8 cellular contexts compared by ENCODE assay signal in the genomic region with DNA sequence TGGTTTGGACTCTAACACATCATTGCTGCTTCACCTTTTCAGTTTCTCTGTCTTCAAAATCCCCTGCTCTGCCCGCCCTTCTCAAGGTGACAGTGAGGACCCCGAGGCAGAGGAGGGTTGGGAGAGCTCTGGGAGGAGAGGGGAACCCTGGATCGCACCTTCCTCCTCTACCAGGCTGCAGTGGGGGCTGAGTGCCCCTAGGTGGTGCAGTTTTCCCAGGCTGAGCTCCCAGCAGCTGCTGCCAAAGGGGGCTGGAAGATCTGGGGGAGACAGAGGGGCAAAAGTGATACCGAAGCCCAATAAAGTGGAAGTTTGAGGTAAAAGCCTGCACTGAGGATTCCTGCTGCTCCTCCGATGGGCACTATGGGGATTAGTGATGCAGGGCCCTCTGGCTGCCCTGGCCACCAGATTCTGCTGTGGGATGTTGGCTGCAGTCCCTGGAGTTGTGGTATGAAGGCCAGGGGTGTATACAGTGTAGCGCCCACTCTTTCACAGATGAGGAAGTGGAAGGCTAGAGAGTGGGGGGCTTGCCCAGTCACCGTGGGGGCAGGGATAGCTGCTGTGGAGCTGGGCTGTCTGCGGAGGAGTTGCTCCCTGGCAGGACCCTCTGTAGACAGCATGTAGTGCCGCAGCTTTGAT. TPM values are rescaled to one million over a fixed set of nuclear protein-coding genes. Genes with fewer than 3 reads are reported as not detected.
DNase-seq lines count a peak whose midpoint lies in the region; ATAC-seq and TF ChIP-seq lines count a peak whose summit lies in the region.

No MANE protein-coding gene starts in this region.

- TF ChIP-seq EP300 in stomach (IDR thresholded peaks at IDR 0.05) = no peak

- H3K9me3 ChIP-seq in GM23248 (ENCODE audit: low read depth) = no peaks in the 10 kb centered on the region
- no peaks in the 10 kb centered on the region for H3K9me3 ChIP-seq in Panc1 (ENCODE audit: control insufficient read depth, insufficient read depth, low read depth, low read length)
- no peaks in the 10 kb centered on the region for H3K9me3 ChIP-seq in left lung
- H3K9me3 ChIP-seq in stomach = no peaks in the 10 kb centered on the region

- no peak overlapping the region for H3K9ac ChIP-seq in GM23248

- no peaks in the 10 kb centered on the region for H3K9me2 ChIP-seq in GM23248 (ENCODE audit: insufficient read depth)

- H3K9me3 Mint-ChIP-seq in MCF 10A (ENCODE audit: unreplicated experiment) = no peaks in the 10 kb centered on the region

- ATAC-seq in Panc1 = peak; percentile 84
- ATAC-seq in left lung = peak; percentile 71
- no peak for ATAC-seq in HG03469 (IDR thresholded peaks at IDR 0.05; ENCODE audit: unreplicated experiment)

- peak; percentile 95 for TF ChIP-seq CTCF in BJ (IDR thresholded peaks at IDR 0.05; ENCODE audit: insufficient read depth, low read depth, low read length)
- peak; percentile 95 for TF ChIP-seq CTCF in Panc1 (IDR thresholded peaks at IDR 0.05)
- TF ChIP-seq CTCF in MCF 10A (IDR thresholded peaks at IDR 0.05; ENCODE audit: unreplicated experiment) = peak; percentile 87
- TF ChIP-seq CTCF in left lung (IDR thresholded peaks at IDR 0.05) = peak; percentile 55 to 68
- peak in 5 of 7 experiments; percentile 14 to 76 (median 69) for TF ChIP-seq CTCF in stomach (IDR thresholded peaks at IDR 0.05)

- DNase-seq in BJ (ENCODE audit: low read depth) (no peak), GM23248 (peak; percentile 59), Panc1 (ENCODE audit: low read depth, low spot score) (no peak), MCF 10A (ENCODE audit: unreplicated experiment) (peak; percentile 31), left lung (no peak), stomach (peak; percentile 34), globus pallidus (ENCODE audit: low spot score) (no peak)

- no peaks in the 10 kb centered on the region for H3F3A ChIP-seq in GM23248 (ENCODE audit: insufficient read depth)

- TF ChIP-seq POLR2A in stomach (IDR thresholded peaks at IDR 0.05) = no peak

- no peak overlapping the region for H3K27ac ChIP-seq in GM23248
- H3K27ac ChIP-seq in Panc1 (ENCODE audit: low read length) = no peak overlapping the region
- H3K27ac ChIP-seq in left lung = no peak overlapping the region
- H3K27ac ChIP-seq in stomach = no peak overlapping the region

- no peak overlapping the region for H3K4me3 Mint-ChIP-seq in MCF 10A (ENCODE audit: unreplicated experiment)

- no peak overlapping the region for H3K4me2 ChIP-seq in GM23248 (ENCODE audit: unreplicated experiment)

- intact Hi-C loops in Panc1 (cut with micrococcal nuclease; ENCODE audit: unreplicated experiment) (loop anchor here (5.0 kb wide), 2 partner anchors 135 to 150 kb away; no protein-coding TSS in a partner anchor), MCF 10A (cut with micrococcal nuclease) (loop anchor here (1.0 to 5.0 kb wide), 3 partner anchors 135 to 235 kb away; no protein-coding TSS in a partner anchor), left lung (cut with DNase I) (loop anchor here (5.0 to 10.0 kb wide), 2 partner anchors 132 to 150 kb away; no protein-coding TSS in a partner anchor), stomach (cut with DNase I; ENCODE audit: low total_unique reads) (no loop called here)

- H3K79me2 ChIP-seq in GM23248 (ENCODE audit: insufficient read depth) = no peaks in the 10 kb centered on the region

- CTCF ChIA-PET in BJ (lab: Yijun Ruan, JAX) (interaction anchor here (0.7 to 5.9 kb wide), 44 partner anchors 10 to 261 kb away, joined by 3 to 84 read pairs (median 5); no protein-coding TSS in a partner anchor), Panc1 (lab: Charles Lee) (interaction anchor here (0.5 to 2.2 kb wide), 8 partner anchors 12 to 150 kb away, joined by 3 to 9 read pairs (median 4); no protein-coding TSS in a partner anchor), MCF 10A (lab: Yijun Ruan, JAX) (interaction anchor here (0.5 to 10.7 kb wide), 54 partner anchors 8 to 1658 kb away, joined by 3 to 149 read pairs (median 4); a partner anchor contains a TSS)

- H4K20me1 ChIP-seq in GM23248 (ENCODE audit: insufficient read depth) = no peaks in the 10 kb centered on the region

- BruUV-seq in Panc1 (replicated peaks; lab: Mats Ljungman, UMichigan) (no TSS peak), MCF 10A (replicated peaks; lab: Mats Ljungman, UMichigan) (no TSS peak)

- no peak overlapping the region for H3K4me3 ChIP-seq in BJ (ENCODE audit: low read depth, low read length)
- H3K4me3 ChIP-seq in GM23248 = no peak overlapping the region
- H3K4me3 ChIP-seq in Panc1 (ENCODE audit: low read depth in 2 of 2, low read length in 2 of 2) = no peak overlapping the region
- no peak overlapping the region for H3K4me3 ChIP-seq in left lung
- H3K4me3 ChIP-seq in stomach = no peak overlapping the region

- 23 to 28% methylated on average over 9 of the region's 9 CpGs for WGBS in GM23248 (ENCODE audit: low coverage in 1 of 2, low lambda C conversion rate in 2 of 2, missing lambda C conversion rate in 2 of 2), 2 experiments
- WGBS in stomach, 5 donors = 28 to 47% (median 41%) methylated on average over 9 of the region's 9 CpGs

- no peak overlapping the region for H2AFZ ChIP-seq in GM23248

- in situ Hi-C loops in GM23248 (cut with MboI) = no loop called here
- in situ Hi-C loops in Panc1 (cut with HindIII; ENCODE audit: low pct_unique_long_range_greater_than_20kb, low sequenced_read_pairs) = no loop called here

- H3K36me3 ChIP-seq in BJ (ENCODE audit: control insufficient read depth, insufficient read depth, low read length) = no peaks in the 10 kb centered on the region
- no peaks in the 10 kb centered on the region for H3K36me3 ChIP-seq in GM23248 (ENCODE audit: low read depth)
- H3K36me3 ChIP-seq in Panc1 (ENCODE audit: control insufficient read depth, insufficient read depth, low read length) = no peaks in the 10 kb centered on the region
- H3K36me3 ChIP-seq in left lung = no peaks in the 10 kb centered on the region
- no peaks in the 10 kb centered on the region for H3K36me3 ChIP-seq in stomach

- no peak overlapping the region for H3K27ac Mint-ChIP-seq in MCF 10A (ENCODE audit: low read depth, unreplicated experiment)

- H3K27me3 ChIP-seq in BJ (ENCODE audit: control insufficient read depth, insufficient read depth, low read length) = peaks cover 30% of the 10 kb centered on the region
- peaks cover 53% of the 10 kb centered on the region for H3K27me3 ChIP-seq in GM23248 (replicated peaks; ENCODE audit: insufficient read depth)
- peaks cover 14% of the 10 kb centered on the region for H3K27me3 ChIP-seq in Panc1 (ENCODE audit: control insufficient read depth, insufficient read depth, low read length)
- H3K27me3 ChIP-seq in left lung = peaks cover 0 to 48% of the 10 kb centered on the region in 2 donors
- H3K27me3 ChIP-seq in stomach = peaks cover 0 to 58% (median 0%) of the 10 kb centered on the region in 3 donors

- POLR2A ChIA-PET in BJ (lab: Charles Lee) = no interaction called here
- POLR2A ChIA-PET in Panc1 (lab: Charles Lee) = interaction anchor here (0.6 kb wide), 1 partner anchor 141 kb away, joined by 5 read pairs; no protein-coding TSS in a partner anchor
- POLR2A ChIA-PET in MCF 10A (lab: Yijun Ruan, JAX) = interaction anchor here (0.5 to 1.6 kb wide), 3 partner anchors 15 to 140 kb away, joined by 3 to 7 read pairs (median 4); no protein-coding TSS in a partner anchor

- no peaks in the 10 kb centered on the region for H3K36me3 Mint-ChIP-seq in MCF 10A (ENCODE audit: insufficient read depth, unreplicated experiment)

- H3K4me1 ChIP-seq in GM23248 (ENCODE audit: insufficient read depth) = no peaks in the 10 kb centered on the region
- no peaks in the 10 kb centered on the region for H3K4me1 ChIP-seq in Panc1 (ENCODE audit: control insufficient read depth, insufficient read depth, low read length)
- peaks cover 7 to 16% of the 10 kb centered on the region in 2 donors for H3K4me1 ChIP-seq in left lung
- H3K4me1 ChIP-seq in stomach = no peaks in the 10 kb centered on the region

- H3K4me1 Mint-ChIP-seq in MCF 10A (ENCODE audit: insufficient read depth, unreplicated experiment) = peaks cover 5% of the 10 kb centered on the region

- H3K27me3 Mint-ChIP-seq in MCF 10A (ENCODE audit: insufficient read depth, unreplicated experiment) = peaks cover 22% of the 10 kb centered on the region

RNA-seq across cellular contexts. Expression of a gene that starts 40.7 kb away (rescaled TPM):
- polyA plus RNA-seq in BJ (2011; rRNA removed) = 32.0 and 44.9 TPM in 2 replicates
- 42.4 and 44.1 TPM in 2 replicates for polyA minus RNA-seq in BJ (2011; rRNA and poly(A)+ RNA removed)
- total RNA-seq in GM23248 (2014; rRNA removed; shearing (Covaris generic)) = 15.0 and 16.6 TPM in 2 replicates
- polyA plus RNA-seq in GM23248 (2016; fragmentation: Nextera tagmentation; extraction: Ambion mirVana) = 10.8 and 12.0 TPM in 2 replicates
- total RNA-seq in Panc1 (2021; ENCODE audit: unreplicated experiment) = 42.7 TPM
- 42.2 TPM for polyA plus RNA-seq in Panc1 (2012; ENCODE audit: insufficient read length)
- total RNA-seq in MCF 10A (2022) = 51.4 and 55.9 TPM in 2 replicates
- 10 to 100 TPM; 27.8 to 30.8 TPM for total RNA-seq in left lung
- 10 to 100 TPM; 35.1 to 84.6 (median 38.5) TPM for total RNA-seq in stomach
- polyA plus RNA-seq in stomach = 10 to 100 TPM; 22.6 to 25.7 (median 25.2) TPM

Comparison
In these comparisons a context has a peak if more than half of its experiments do, and no peak if none do; other contexts are left out.
1. DNase-seq: peak in GM23248 (single experiment), MCF 10A (single experiment) and stomach (single experiment); none in BJ (single experiment), Panc1 (single experiment), left lung (0 of 2) and globus pallidus (single experiment).
2. Peak in every context shown above with its lines, with median percentiles within 50 percentile points of each other: CTCF ChIP-seq.